17 cellular contexts compared by ENCODE assay signal in genomic region chr2:155643056-155643775, GRCh38.
DNase-seq lines count a peak whose midpoint lies in the region; TF ChIP-seq lines count a peak whose summit lies in the region.
"Had no signal": no experiment of that assay in that cellular context is flagged by ENCODE, and none has a peak within 500 bp of the region (broad histone marks: within the 10 kb centered on the region; RNA-seq: fewer than 3 reads in every experiment).

No MANE protein-coding gene starts in this region.

- no peaks in the 10 kb centered on the region for H3K79me2 ChIP-seq in H9 (ENCODE audit: insufficient read depth, low read length)

- DNase-seq in G401 (ENCODE audit: low spot score), result peak; percentile 92
- peak; percentile 67 for DNase-seq in NCI-H2171 treated with DMSO at 0.1 percent for 48 hours (lab: John Stamatoyannopoulos, UW)
- peak; percentile 46 for DNase-seq in NCI-H82 treated with DMSO at 0.1 percent for 48 hours (lab: John Stamatoyannopoulos, UW; ENCODE audit: unreplicated experiment)
- DNase-seq in cerebellum (ENCODE audit: low spot score), result peak; percentile 65
- no peak for DNase-seq in type B pancreatic cell (ENCODE audit: extremely low spot score, unreplicated experiment)
- no peak for DNase-seq in H9
- no peak for DNase-seq in T-helper 1 cell
- no peak for DNase-seq in GOT3 (lab: John Stamatoyannopoulos, UW)
- DNase-seq: ACHN; BE2C; CD4-positive, CD25-positive, alpha-beta regulatory T cell; CD8-positive, alpha-beta memory T cell; COR-L47; DMS53; GDM1; HCEC 1CT; KG1 had no signal

- TF ChIP-seq CTCF in type B pancreatic cell (conservative IDR thresholded peaks at IDR 0.05) (no peak), H9 (conservative IDR thresholded peaks at IDR 0.05) (no peak)

- H3T11ph ChIP-seq in H9 (ENCODE audit: low read length), result no peak overlapping the region

- no peaks in the 10 kb centered on the region for H3K27me3 ChIP-seq in H9 (ENCODE audit: insufficient read depth, low read length)
- H3K27me3 ChIP-seq: BE2C had no signal

- no peak overlapping the region for H2BK120ac ChIP-seq in H9 (ENCODE audit: low read depth, low read length, poor library complexity, severe bottlenecking)

- H4K5ac ChIP-seq in H9 (ENCODE audit: insufficient read length, low read depth, low read length), result no peak overlapping the region

- no CpG with 5 or more reads among the region's 2 CpGs for WGBS in H9 (ENCODE audit: extremely low coverage, insufficient read length, low lambda C conversion rate)

- no peak overlapping the region for H3K4me3 Mint-ChIP-seq in type B pancreatic cell
- no peak overlapping the region for H3K4me3 Mint-ChIP-seq in H9
- H3K4me3 Mint-ChIP-seq: CD4-positive, CD25-positive, alpha-beta regulatory T cell; CD8-positive, alpha-beta memory T cell had no signal

- no peak overlapping the region for H3K56ac ChIP-seq in H9 (ENCODE audit: insufficient read length, low read depth, low read length)

- no peaks in the 10 kb centered on the region for H3K36me3 Mint-ChIP-seq in type B pancreatic cell
- H3K36me3 Mint-ChIP-seq in H9 (ENCODE audit: insufficient read depth in 1 of 3, low read depth in 3 of 3), result no peaks in the 10 kb centered on the region
- H3K36me3 Mint-ChIP-seq: CD4-positive, CD25-positive, alpha-beta regulatory T cell; CD8-positive, alpha-beta memory T cell had no signal

- H3K27ac ChIP-seq in H9 (ENCODE audit: insufficient read length, low read depth, low read length), result no peak overlapping the region

- no peak overlapping the region for H2BK15ac ChIP-seq in H9 (ENCODE audit: low read depth, low read length)

- H2AK5ac ChIP-seq in H9 (ENCODE audit: insufficient read length, low read length), result no peak overlapping the region

- H3K79me1 ChIP-seq in H9 (ENCODE audit: insufficient read depth, low read depth, low read length, poor library complexity, severe bottlenecking), result no peaks in the 10 kb centered on the region

- H3K23ac ChIP-seq in H9 (ENCODE audit: insufficient read length, low read depth, low read length), result no peak overlapping the region

- H3K23me2 ChIP-seq in H9 (ENCODE audit: insufficient read length, low read depth, low read length, poor library complexity, severe bottlenecking), result no peaks in the 10 kb centered on the region

- H3K9ac ChIP-seq in H9 (ENCODE audit: extremely low read depth, insufficient read length, low read length), result no peak overlapping the region

- H3K9me3 ChIP-seq in H9 (ENCODE audit: control insufficient read depth, low read depth, low read length), result no peaks in the 10 kb centered on the region
- H3K9me3 ChIP-seq: BE2C had no signal

- H3K4ac ChIP-seq in H9 (ENCODE audit: low read depth, low read length), result no peak overlapping the region

- in situ Hi-C loops in G401 (cut with HindIII; ENCODE audit: low sequenced_read_pairs), result no loop called here

- no peak overlapping the region for H2AFZ ChIP-seq in H9 (ENCODE audit: low read length)

- H2BK12ac ChIP-seq in H9 (ENCODE audit: insufficient read length, low read depth, low read length), result no peak overlapping the region

- H3K27ac Mint-ChIP-seq in type B pancreatic cell, result no peak overlapping the region
- H3K27ac Mint-ChIP-seq in H9, result no peak overlapping the region
- H3K27ac Mint-ChIP-seq: CD4-positive, CD25-positive, alpha-beta regulatory T cell; CD8-positive, alpha-beta memory T cell had no signal

- H3K27me3 Mint-ChIP-seq in type B pancreatic cell (no peaks in the 10 kb centered on the region), H9 (ENCODE audit: low read depth) (no peaks in the 10 kb centered on the region)
- H3K27me3 Mint-ChIP-seq: CD4-positive, CD25-positive, alpha-beta regulatory T cell; CD8-positive, alpha-beta memory T cell had no signal

- H4K8ac ChIP-seq in H9 (replicated peaks; ENCODE audit: insufficient read length, low read depth, low read length), result no peak overlapping the region

- H4K20me1 ChIP-seq in H9 (ENCODE audit: control insufficient read depth, insufficient read depth, insufficient read length), result no peaks in the 10 kb centered on the region

- H3K18ac ChIP-seq in H9 (ENCODE audit: insufficient read length, low read depth, low read length), result no peak overlapping the region

- no peaks in the 10 kb centered on the region for H3K4me1 Mint-ChIP-seq in type B pancreatic cell (ENCODE audit: unreplicated experiment)
- H3K4me1 Mint-ChIP-seq in H9, result peaks cover 7 to 8% of the 10 kb centered on the region in 2 experiments
- H3K4me1 Mint-ChIP-seq: CD4-positive, CD25-positive, alpha-beta regulatory T cell; CD8-positive, alpha-beta memory T cell had no signal

- no peak overlapping the region for H2BK20ac ChIP-seq in H9 (ENCODE audit: low read depth, low read length, poor library complexity, severe bottlenecking)

- no peak overlapping the region for H4K91ac ChIP-seq in H9 (ENCODE audit: insufficient read length, low read depth, low read length)

- H3K4me1 ChIP-seq in H9 (ENCODE audit: insufficient read depth, low read length), result no peaks in the 10 kb centered on the region
- H3K4me1 ChIP-seq: BE2C had no signal

- H3K4me2 ChIP-seq in H9 (ENCODE audit: insufficient read depth, insufficient read length, low read length), result no peak overlapping the region

- H3K9me3 Mint-ChIP-seq in type B pancreatic cell (no peaks in the 10 kb centered on the region), H9 (no peaks in the 10 kb centered on the region)

- no peak overlapping the region for H3K14ac ChIP-seq in H9 (ENCODE audit: insufficient read depth, low read length)

- no peak overlapping the region for H2BK5ac ChIP-seq in H9 (ENCODE audit: insufficient read length, low read length)

Comparison
In these comparisons a context has a peak if more than half of its experiments do, and no peak if none do; other contexts are left out.
1. DNase-seq: peak in G401 (single experiment), NCI-H2171 treated with DMSO at 0.1 percent for 48 hours (single experiment), NCI-H82 treated with DMSO at 0.1 percent for 48 hours (single experiment) and cerebellum (single experiment); none in type B pancreatic cell (single experiment), H9 (single experiment), T-helper 1 cell (0 of 5) and GOT3 (single experiment).